Comparison of ENCODE assay signal across 1 cellular context in the genomic region with DNA sequence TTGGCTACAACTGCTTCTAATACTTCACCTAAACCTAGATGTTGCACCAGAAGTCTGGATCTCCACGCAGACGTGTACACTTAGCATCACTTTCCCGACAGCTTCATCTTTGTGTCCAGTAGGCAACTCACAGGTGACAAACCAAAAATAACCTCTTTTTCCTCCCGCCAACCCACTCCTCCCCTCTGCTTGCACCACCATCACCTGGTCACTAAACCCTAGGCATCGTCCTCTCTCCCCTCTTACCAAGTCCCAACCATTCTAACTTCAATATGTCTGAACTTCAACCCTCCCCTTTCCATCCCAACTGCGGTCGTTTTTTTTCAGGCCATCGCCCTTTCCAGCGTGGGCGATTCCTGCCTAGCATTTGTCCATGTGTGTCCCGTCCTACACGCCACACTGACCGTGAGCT.
TF ChIP-seq lines count a peak whose summit lies in the region.

No MANE protein-coding gene starts in this region.

TF ChIP-seq in HepG2, 621 proteins besides CTCF, POLR2A, EP300 and RAD21 (continued from another document):
- TF ChIP-seq ZNF687 (CRISPR knock-in tag; IDR thresholded peaks at IDR 0.05): peak; percentile 65
- TF ChIP-seq KLF6 (CRISPR knock-in tag; IDR thresholded peaks at IDR 0.05): no peak; the same call in 1 of the 2 replicates
- TF ChIP-seq, protein P1, sequence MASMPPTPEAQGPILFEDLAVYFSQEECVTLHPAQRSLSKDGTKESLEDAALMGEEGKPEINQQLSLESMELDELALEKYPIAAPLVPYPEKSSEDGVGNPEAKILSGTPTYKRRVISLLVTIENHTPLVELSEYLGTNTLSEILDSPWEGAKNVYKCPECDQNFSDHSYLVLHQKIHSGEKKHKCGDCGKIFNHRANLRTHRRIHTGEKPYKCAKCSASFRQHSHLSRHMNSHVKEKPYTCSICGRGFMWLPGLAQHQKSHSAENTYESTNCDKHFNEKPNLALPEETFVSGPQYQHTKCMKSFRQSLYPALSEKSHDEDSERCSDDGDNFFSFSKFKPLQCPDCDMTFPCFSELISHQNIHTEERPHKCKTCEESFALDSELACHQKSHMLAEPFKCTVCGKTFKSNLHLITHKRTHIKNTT (CRISPR knock-in tag; IDR thresholded peaks at IDR 0.05): no peak
- peak; percentile 22; the same call in 1 of the 2 replicates for TF ChIP-seq ZHX1 (CRISPR knock-in tag; IDR thresholded peaks at IDR 0.05; ENCODE audit: low read depth)
- TF ChIP-seq RNF2 (conservative IDR thresholded peaks at IDR 0.05; ENCODE audit: low read depth): 0 out of 2 replicates have a peak, but pooled peaks have one; percentile 68
- TF ChIP-seq LRRFIP1 (CRISPR knock-in tag; conservative IDR thresholded peaks at IDR 0.05): no peak
- TF ChIP-seq KLF16 (CRISPR knock-in tag; IDR thresholded peaks at IDR 0.05): 0 out of 4 replicates have a peak, but pooled peaks of 1 of the 2 experiments have one; percentile 43
